Comparison of ENCODE assay signal across 8 cellular contexts in the genomic region with DNA sequence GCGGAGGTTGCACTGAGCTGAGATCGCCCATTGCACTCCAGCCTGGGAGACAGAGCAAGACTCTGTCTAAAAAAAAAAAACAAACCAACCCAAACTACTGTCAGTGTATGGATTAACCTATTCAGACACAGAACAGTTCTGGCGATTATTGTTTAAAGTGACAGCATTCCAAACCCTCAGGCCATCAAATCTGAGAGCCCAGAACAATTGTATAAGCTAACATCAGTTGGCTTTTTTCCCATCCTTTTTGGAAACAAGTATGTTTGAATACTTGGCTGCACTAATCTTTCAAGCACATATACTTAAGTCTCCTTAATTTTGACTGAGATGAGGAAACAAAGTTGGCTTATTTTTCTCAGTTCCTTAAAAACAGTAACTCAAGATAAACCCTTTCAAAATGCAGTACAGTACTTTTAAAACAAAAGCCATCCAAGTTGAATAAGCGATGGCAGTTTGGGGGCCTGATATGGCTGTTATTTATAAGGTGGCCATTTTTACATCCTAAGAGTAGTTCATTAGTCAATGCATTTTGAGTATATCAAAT. TPM values are rescaled to one million over a fixed set of nuclear protein-coding genes. Genes with fewer than 3 reads are reported as not detected.
DNase-seq lines count a peak whose midpoint lies in the region; ATAC-seq, FAIRE-seq and TF ChIP-seq lines count a peak whose summit lies in the region.

No MANE protein-coding gene starts in this region.

- no peak overlapping the region for H2AFZ ChIP-seq in HepG2 (ENCODE audit: low read length)

- no TSS peak for BruUV-seq in HepG2 (replicated peaks; lab: Mats Ljungman, UMichigan)

- peak overlapping the region; percentile 94 for H3K4me3 Mint-ChIP-seq in activated CD4-positive, alpha-beta memory T cell treated with anti-CD3 and anti-CD28 coated beads, Interleukin-2, amount 10 ng/mL, durations not matched to agents 7 days and 5 days

- WGBS in HepG2 (ENCODE audit: low lambda C conversion rate): 94% methylated on average over 4 of the region's 4 CpGs
- 81% methylated on average over 4 of the region's 4 CpGs for WGBS in right lobe of liver (ENCODE audit: insufficient coverage, low coverage, low lambda C conversion rate, missing lambda C conversion rate)

- H3K9me3 Mint-ChIP-seq in activated CD4-positive, alpha-beta memory T cell treated with anti-CD3 and anti-CD28 coated beads, Interleukin-2, amount 10 ng/mL, durations not matched to agents 7 days and 5 days: no peaks in the 10 kb centered on the region

- H3K4me1 Mint-ChIP-seq in activated CD4-positive, alpha-beta memory T cell treated with anti-CD3 and anti-CD28 coated beads, Interleukin-2, amount 10 ng/mL, durations not matched to agents 7 days and 5 days: peaks cover 29% of the 10 kb centered on the region

- intact Hi-C loops in HepG2 (cut with micrococcal nuclease; ENCODE audit: unreplicated experiment) (loop anchor here (2.0 to 5.0 kb wide), 3 partner anchors 53 to 736 kb away; a partner anchor contains a TSS), right lobe of liver (cut with DNase I) (loop anchor here in 1 of 2 donors (10.0 kb wide), 1 partner anchor 53 kb away; a partner anchor contains a TSS), lower lobe of right lung (cut with DNase I) (no loop called here)

- no peak overlapping the region; the same call in 1 of the 2 replicates for H3K9ac ChIP-seq in HepG2 (ENCODE audit: insufficient read depth, low read depth, low read length)

- no peak for TF ChIP-seq RAD21 in HepG2 (CRISPR knock-in tag; IDR thresholded peaks at IDR 0.05)

- in situ Hi-C loops in HepG2 (cut with HindIII; ENCODE audit: extremely low pct_ligation_motif_present, low pct_unique_long_range_greater_than_20kb): loop anchor here (5.0 kb wide), 2 partner anchors 51 to 171 kb away; a partner anchor contains a TSS

- peaks cover 3 to 19% of the 10 kb centered on the region in 2 experiments for H3K36me3 ChIP-seq in HepG2 (replicated peaks in 1 of 2; ENCODE audit: control insufficient read depth in 1 of 2, insufficient read depth in 2 of 2, low read length in 2 of 2)
- peaks cover 0 to 21% (median 10%) of the 10 kb centered on the region in 4 donors for H3K36me3 ChIP-seq in right lobe of liver
- peaks cover 24% of the 10 kb centered on the region for H3K36me3 ChIP-seq in lower lobe of right lung

- peaks cover 26% of the 10 kb centered on the region for H3K4me1 ChIP-seq in HepG2 (ENCODE audit: insufficient read depth, low read length)
- peaks cover 0 to 14% (median 0%) of the 10 kb centered on the region in 4 donors for H3K4me1 ChIP-seq in right lobe of liver
- H3K4me1 ChIP-seq in lower lobe of right lung: peaks cover 21% of the 10 kb centered on the region

- H4K20me1 ChIP-seq in HepG2 (ENCODE audit: insufficient read depth, low read length): no peaks in the 10 kb centered on the region

- peak overlapping the region; percentile 97 for H3K27ac Mint-ChIP-seq in activated CD4-positive, alpha-beta memory T cell treated with anti-CD3 and anti-CD28 coated beads, Interleukin-2, amount 10 ng/mL, durations not matched to agents 7 days and 5 days

- peak overlapping the region; percentile 86 for H3K4me2 ChIP-seq in HepG2 (ENCODE audit: low read depth, low read length)

- no peaks in the 10 kb centered on the region for H3K27me3 Mint-ChIP-seq in activated CD4-positive, alpha-beta memory T cell treated with anti-CD3 and anti-CD28 coated beads, Interleukin-2, amount 10 ng/mL, durations not matched to agents 7 days and 5 days

- H3K4me3 ChIP-seq in HepG2 (replicated peaks in 1 of 3; ENCODE audit: insufficient read depth in 1 of 3, low read depth in 2 of 3, low read length in 3 of 3) (peak overlapping the region in 1 of 3 experiments; percentile 90; a peak in 1 of 6 replicates), right lobe of liver (peak overlapping the region in 1 of 3 donors; percentile 65), lower lobe of right lung (peak overlapping the region; percentile 85)

- peaks cover 25% of the 10 kb centered on the region for H3K36me3 Mint-ChIP-seq in activated CD4-positive, alpha-beta memory T cell treated with anti-CD3 and anti-CD28 coated beads, Interleukin-2, amount 10 ng/mL, durations not matched to agents 7 days and 5 days (ENCODE audit: low read depth)

- no peak for TF ChIP-seq EP300 in HepG2 (IDR thresholded peaks at IDR 0.05; ENCODE audit: low read depth in 2 of 2, low read length in 2 of 2)
- TF ChIP-seq EP300 in HepG2 (CRISPR knock-in tag; IDR thresholded peaks at IDR 0.05; ENCODE audit: borderline replicate concordance): no peak

- DNase-seq in HepG2 (ENCODE audit: low spot score) (no peak), right lobe of liver (no peak), lower lobe of right lung (no peak), GM19240 (ENCODE audit: insufficient read length, low spot score) (no peak)
- no peak for DNase-seq in activated CD4-positive, alpha-beta memory T cell treated with anti-CD3 and anti-CD28 coated beads, Interleukin-2, amount 10 ng/mL, durations not matched to agents 7 days and 5 days
- no peak for DNase-seq in activated CD4-positive, CD25-positive, alpha-beta regulatory T cell treated with anti-CD3 and anti-CD28 coated beads, Interleukin-2, amount 50 U/mL, for 72 hours

- no peak for FAIRE-seq in HepG2 (lab: Jason Lieb, UNC)

- H3K27me3 ChIP-seq in HepG2 (ENCODE audit: control insufficient read depth in 1 of 2, insufficient read depth in 2 of 2, low read length in 2 of 2): no peaks in the 10 kb centered on the region; a peak in 1 of 5 replicates
- H3K27me3 ChIP-seq in right lobe of liver: no peaks in the 10 kb centered on the region
- no peaks in the 10 kb centered on the region for H3K27me3 ChIP-seq in lower lobe of right lung (ENCODE audit: low read depth)

- TF ChIP-seq CTCF in HepG2 (CRISPR knock-in tag; IDR thresholded peaks at IDR 0.05) (no peak), right lobe of liver (IDR thresholded peaks at IDR 0.05) (no peak), lower lobe of right lung (IDR thresholded peaks at IDR 0.05) (no peak)

- ATAC-seq in HepG2: no peak
- ATAC-seq in right lobe of liver: no peak
- ATAC-seq in lower lobe of right lung: no peak
- no peak for ATAC-seq in HG02759 (IDR thresholded peaks at IDR 0.05; ENCODE audit: unreplicated experiment)
- no peak for ATAC-seq in GM18858 (IDR thresholded peaks at IDR 0.05; ENCODE audit: unreplicated experiment)

- POLR2A ChIA-PET in HepG2 (lab: Yijun Ruan, JAX): interaction anchor here (2.4 kb wide), 1 partner anchor 32 kb away, joined by 15 read pairs; no protein-coding TSS in a partner anchor
- POLR2A ChIA-PET in activated CD4-positive, alpha-beta memory T cell treated with anti-CD3 and anti-CD28 coated beads, Interleukin-2, amount 10 ng/mL, durations not matched to agents 7 days and 5 days (lab: Charles Lee): interaction anchor here (1.3 to 3.3 kb wide), 3 partner anchors 12 to 53 kb away, joined by 3 to 22 read pairs (median 3); a partner anchor contains a TSS

- H3K9me3 ChIP-seq in HepG2 (ENCODE audit: low read length) (no peaks in the 10 kb centered on the region), right lobe of liver (no peaks in the 10 kb centered on the region), lower lobe of right lung (no peaks in the 10 kb centered on the region)

- H3K27ac ChIP-seq in HepG2 (ENCODE audit: extremely low read length, insufficient read depth, low read length) (no peak overlapping the region), right lobe of liver (peak overlapping the region in 1 of 3 donors; percentile 96), lower lobe of right lung (peak overlapping the region; percentile 98)

- peaks cover 21% of the 10 kb centered on the region for H3K79me2 ChIP-seq in HepG2 (ENCODE audit: insufficient read depth, low read length)

- CTCF ChIA-PET in HepG2 (lab: Yijun Ruan, JAX; ENCODE audit: low intra/inter-chr PET ratio, low total read pairs): interaction anchor here (2.5 kb wide), 1 partner anchor 169 kb away, joined by 16 read pairs; no protein-coding TSS in a partner anchor
- CTCF ChIA-PET in activated CD4-positive, alpha-beta memory T cell treated with anti-CD3 and anti-CD28 coated beads, Interleukin-2, amount 10 ng/mL, durations not matched to agents 7 days and 5 days (lab: Charles Lee): interaction anchor here (1.5 to 3.4 kb wide), 4 partner anchors 11 to 169 kb away, joined by 4 to 17 read pairs (median 10); a partner anchor contains a TSS

- TF ChIP-seq POLR2A in HepG2 (IDR thresholded peaks at IDR 0.05; ENCODE audit: insufficient read depth in 1 of 2, low read depth in 2 of 2, low read length in 2 of 2) (no peak), right lobe of liver (IDR thresholded peaks at IDR 0.05) (no peak)

RNA-seq across cellular contexts. Expression of a gene that starts 1.4 kb away (rescaled TPM):
- total RNA-seq in HepG2 (2016; rRNA removed; fragmentation: Illumina TruSeq; extraction: Trizol): 13.1 and 16.8 TPM in 2 replicates
- total RNA-seq in HepG2 (2016; cell fraction: cytosol; rRNA removed; fragmentation: Illumina TruSeq; extraction: Trizol; ENCODE audit: low read depth): 23.8 and 31.5 TPM in 2 replicates
- 13.4 and 19.7 TPM in 2 replicates for total RNA-seq in HepG2 (2016; cell fraction: insoluble cytoplasmic fraction; rRNA removed; fragmentation: Illumina TruSeq; extraction: Trizol)
- total RNA-seq in HepG2 (2016; cell fraction: membrane; rRNA removed; fragmentation: Illumina TruSeq; extraction: Trizol): 25.2 and 28.6 TPM in 2 replicates
- 6.6 and 8.5 TPM in 2 replicates for total RNA-seq in HepG2 (2016; cell fraction: nucleus; rRNA removed; fragmentation: Illumina TruSeq; extraction: Trizol)
- polyA plus RNA-seq in HepG2 (2011; rRNA removed): 24.9 and 28.1 TPM in 2 replicates
- 24.5 and 25.8 TPM in 2 replicates for polyA plus RNA-seq in HepG2 (2011; cell fraction: cytosol; rRNA removed)
- 31.1 and 36.4 TPM in 2 replicates for polyA plus RNA-seq in HepG2 (2011; cell fraction: nucleus; rRNA removed)
- polyA plus RNA-seq in HepG2 (2012): 13.5 and 13.6 TPM in 2 replicates
- polyA plus RNA-seq in HepG2 (2016; cell fraction: cytosol; fragmentation: Illumina TruSeq; extraction: Trizol; ENCODE audit: low read depth): 30.8 and 45.7 TPM in 2 replicates
- 19.6 and 19.9 TPM in 2 replicates for polyA plus RNA-seq in HepG2 (2016; cell fraction: insoluble cytoplasmic fraction; fragmentation: Illumina TruSeq; extraction: Trizol; ENCODE audit: low read depth)
- polyA plus RNA-seq in HepG2 (2016; cell fraction: membrane; fragmentation: Illumina TruSeq; extraction: Trizol; ENCODE audit: low read depth): 26.5 and 30.0 TPM in 2 replicates
- polyA plus RNA-seq in HepG2 (2016; cell fraction: nucleus; fragmentation: Illumina TruSeq; extraction: Trizol; ENCODE audit: insufficient read depth, low read depth): 14.0 and 21.1 TPM in 2 replicates
- polyA minus RNA-seq in HepG2 (2011; rRNA and poly(A)+ RNA removed; ENCODE audit: low replicate concordance): 5.8 and 11.0 TPM in 2 replicates
- polyA minus RNA-seq in HepG2 (2011; cell fraction: cytosol; rRNA and poly(A)+ RNA removed): 4.9 and 8.5 TPM in 2 replicates
- 7.0 and 9.7 TPM in 2 replicates for polyA minus RNA-seq in HepG2 (2011; cell fraction: nucleus; rRNA and poly(A)+ RNA removed)
- 10 to 100 TPM; 10.6 to 21.8 (median 11.8) TPM for total RNA-seq in right lobe of liver
- total RNA-seq in activated CD4-positive, alpha-beta memory T cell treated with anti-CD3 and anti-CD28 coated beads, Interleukin-2, amount 10 ng/mL, durations not matched to agents 7 days and 5 days: 10 to 100 TPM in 1 of 2 experiments, 1 to 10 TPM in 1; 7.2 to 10.1 TPM
- 21.3 TPM for total RNA-seq in lower lobe of right lung

RNA-seq across cellular contexts. Expression of a gene that starts 1.5 kb away (rescaled TPM):
- 22.7 and 24.3 TPM in 2 replicates for total RNA-seq in HepG2 (2016; rRNA removed; fragmentation: Illumina TruSeq; extraction: Trizol)
- 6.4 and 7.6 TPM in 2 replicates for total RNA-seq in HepG2 (2016; cell fraction: cytosol; rRNA removed; fragmentation: Illumina TruSeq; extraction: Trizol; ENCODE audit: low read depth)
- 23.3 and 24.1 TPM in 2 replicates for total RNA-seq in HepG2 (2016; cell fraction: insoluble cytoplasmic fraction; rRNA removed; fragmentation: Illumina TruSeq; extraction: Trizol)
- total RNA-seq in HepG2 (2016; cell fraction: membrane; rRNA removed; fragmentation: Illumina TruSeq; extraction: Trizol): 15.5 and 16.3 TPM in 2 replicates
- total RNA-seq in HepG2 (2016; cell fraction: nucleus; rRNA removed; fragmentation: Illumina TruSeq; extraction: Trizol): 25.1 and 28.9 TPM in 2 replicates
- 4.4 and 5.6 TPM in 2 replicates for polyA plus RNA-seq in HepG2 (2011; rRNA removed)
- 3.0 and 3.8 TPM in 2 replicates for polyA plus RNA-seq in HepG2 (2011; cell fraction: cytosol; rRNA removed)
- 17.4 and 20.7 TPM in 2 replicates for polyA plus RNA-seq in HepG2 (2011; cell fraction: nucleus; rRNA removed)
- polyA plus RNA-seq in HepG2 (2012): 16.8 and 19.3 TPM in 2 replicates
- polyA plus RNA-seq in HepG2 (2016; cell fraction: cytosol; fragmentation: Illumina TruSeq; extraction: Trizol; ENCODE audit: low read depth): 4.3 and 4.6 TPM in 2 replicates
- polyA plus RNA-seq in HepG2 (2016; cell fraction: insoluble cytoplasmic fraction; fragmentation: Illumina TruSeq; extraction: Trizol; ENCODE audit: low read depth): 21.2 and 21.3 TPM in 2 replicates
- 9.1 and 9.6 TPM in 2 replicates for polyA plus RNA-seq in HepG2 (2016; cell fraction: membrane; fragmentation: Illumina TruSeq; extraction: Trizol; ENCODE audit: low read depth)
- 33.3 and 33.4 TPM in 2 replicates for polyA plus RNA-seq in HepG2 (2016; cell fraction: nucleus; fragmentation: Illumina TruSeq; extraction: Trizol; ENCODE audit: insufficient read depth, low read depth)
- 5.8 and 10.9 TPM in 2 replicates for polyA minus RNA-seq in HepG2 (2011; rRNA and poly(A)+ RNA removed; ENCODE audit: low replicate concordance)
- 5.0 and 7.2 TPM in 2 replicates for polyA minus RNA-seq in HepG2 (2011; cell fraction: cytosol; rRNA and poly(A)+ RNA removed)
- 33.9 and 38.8 TPM in 2 replicates for polyA minus RNA-seq in HepG2 (2011; cell fraction: nucleus; rRNA and poly(A)+ RNA removed)
- total RNA-seq in right lobe of liver: 10 to 100 TPM; 14.3 to 32.3 (median 19.9) TPM
- total RNA-seq in activated CD4-positive, alpha-beta memory T cell treated with anti-CD3 and anti-CD28 coated beads, Interleukin-2, amount 10 ng/mL, durations not matched to agents 7 days and 5 days: 10 to 100 TPM; 22.7 to 25.6 TPM
- 36.0 TPM for total RNA-seq in lower lobe of right lung

RNA-seq across cellular contexts. Expression of a gene that starts 53.2 kb away (rescaled TPM):
- 6.7 and 10.4 TPM in 2 replicates for total RNA-seq in HepG2 (2016; rRNA removed; fragmentation: Illumina TruSeq; extraction: Trizol)
- 3.7 and 4.9 TPM in 2 replicates for total RNA-seq in HepG2 (2016; cell fraction: cytosol; rRNA removed; fragmentation: Illumina TruSeq; extraction: Trizol; ENCODE audit: low read depth)
- total RNA-seq in HepG2 (2016; cell fraction: insoluble cytoplasmic fraction; rRNA removed; fragmentation: Illumina TruSeq; extraction: Trizol): 6.5 and 10.3 TPM in 2 replicates
- 7.8 and 9.3 TPM in 2 replicates for total RNA-seq in HepG2 (2016; cell fraction: membrane; rRNA removed; fragmentation: Illumina TruSeq; extraction: Trizol)
- total RNA-seq in HepG2 (2016; cell fraction: nucleus; rRNA removed; fragmentation: Illumina TruSeq; extraction: Trizol): 9.1 and 10.0 TPM in 2 replicates
- 18.2 and 20.0 TPM in 2 replicates for polyA plus RNA-seq in HepG2 (2011; rRNA removed)
- polyA plus RNA-seq in HepG2 (2011; cell fraction: cytosol; rRNA removed): 21.0 and 26.4 TPM in 2 replicates
- polyA plus RNA-seq in HepG2 (2011; cell fraction: nucleus; rRNA removed): 10.1 and 12.1 TPM in 2 replicates
- 7.3 and 7.9 TPM in 2 replicates for polyA plus RNA-seq in HepG2 (2012)
- polyA plus RNA-seq in HepG2 (2016; cell fraction: cytosol; fragmentation: Illumina TruSeq; extraction: Trizol; ENCODE audit: low read depth): 3.6 and 4.7 TPM in 2 replicates
- polyA plus RNA-seq in HepG2 (2016; cell fraction: insoluble cytoplasmic fraction; fragmentation: Illumina TruSeq; extraction: Trizol; ENCODE audit: low read depth): 5.4 and 6.4 TPM in 2 replicates
- 6.3 and 6.8 TPM in 2 replicates for polyA plus RNA-seq in HepG2 (2016; cell fraction: membrane; fragmentation: Illumina TruSeq; extraction: Trizol; ENCODE audit: low read depth)
- 9.2 and 11.4 TPM in 2 replicates for polyA plus RNA-seq in HepG2 (2016; cell fraction: nucleus; fragmentation: Illumina TruSeq; extraction: Trizol; ENCODE audit: insufficient read depth, low read depth)
- 0.63 and 43.6 TPM in 2 replicates for polyA minus RNA-seq in HepG2 (2011; rRNA and poly(A)+ RNA removed; ENCODE audit: low replicate concordance)
- 9.7 and 15.7 TPM in 2 replicates for polyA minus RNA-seq in HepG2 (2011; cell fraction: cytosol; rRNA and poly(A)+ RNA removed)
- polyA minus RNA-seq in HepG2 (2011; cell fraction: nucleus; rRNA and poly(A)+ RNA removed): 9.3 and 10.4 TPM in 2 replicates
- total RNA-seq in right lobe of liver: under 1 TPM in 5 of 6 experiments, not detected in 1; 0.16 to 0.62 (median 0.37) TPM
- total RNA-seq in activated CD4-positive, alpha-beta memory T cell treated with anti-CD3 and anti-CD28 coated beads, Interleukin-2, amount 10 ng/mL, durations not matched to agents 7 days and 5 days: under 1 TPM; 0.13 to 0.40 TPM
- 6.2 TPM for total RNA-seq in lower lobe of right lung
